In the genomic region with DNA sequence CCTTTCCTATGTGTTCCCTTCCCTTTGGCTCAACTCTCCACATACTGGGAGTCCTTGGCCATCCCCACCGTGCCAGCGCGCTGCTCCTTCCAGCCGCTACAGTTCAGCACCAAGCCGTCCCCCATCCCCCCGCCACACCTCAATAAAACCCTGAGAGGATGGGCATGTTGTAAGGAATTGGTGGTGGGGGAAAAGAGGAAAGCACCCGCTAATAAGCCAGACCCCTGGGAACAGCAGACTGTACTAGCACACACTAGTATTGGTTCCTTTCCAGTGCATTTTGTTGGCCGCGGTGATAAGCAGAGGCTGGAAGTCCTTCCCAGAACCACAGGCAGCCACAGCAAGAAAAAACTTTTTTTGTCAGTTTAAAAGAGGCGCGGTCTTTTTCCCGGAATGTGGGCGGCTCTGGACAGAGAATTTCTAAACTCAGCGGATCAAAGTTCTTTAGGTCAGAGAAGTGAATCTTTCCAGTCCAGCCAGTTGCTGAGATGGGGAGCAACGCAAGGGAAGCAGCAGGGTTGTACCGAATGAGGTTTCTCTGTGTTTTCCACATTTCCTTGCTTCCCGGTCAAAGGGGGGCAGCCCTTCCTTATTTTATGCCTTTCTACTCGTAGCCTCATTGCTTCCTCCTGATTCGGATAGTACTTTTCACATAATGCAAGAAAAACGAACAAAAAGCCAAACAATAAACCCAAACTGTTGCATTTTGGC, we compare ENCODE assay signal across 9 cellular contexts. TPM values are rescaled to one million over a fixed set of nuclear protein-coding genes. Genes with fewer than 3 reads are reported as not detected.
DNase-seq lines count a peak whose midpoint lies in the region.
"Had no signal": no experiment of that assay in that cellular context is flagged by ENCODE, and none has a peak within 500 bp of the region (broad histone marks: within the 10 kb centered on the region; RNA-seq: fewer than 3 reads in every experiment).

No MANE protein-coding gene starts in this region.

- peak overlapping the region; percentile 73 for H3K4me3 Mint-ChIP-seq in activated T-helper 2 cell treated with anti-CD3 and anti-CD28 coated beads, Interferon-gamma antibody, Interleukin-2, Interleukin-4, amounts not matched to agents 10 μg/mL and 5 μg/mL and 100 μg/mL, durations not matched to agents 14 hours and 24 hours and 36 hours (ENCODE audit: low read depth)

- H3K36me3 ChIP-seq in iPS-18a (ENCODE audit: control insufficient read depth, low read depth, low read length) (no peaks in the 10 kb centered on the region), skeletal muscle satellite cell (ENCODE audit: insufficient read depth, low read length) (no peaks in the 10 kb centered on the region)

- no peaks in the 10 kb centered on the region for H3K9me3 ChIP-seq in iPS-18a (ENCODE audit: control insufficient read depth, low read depth, low read length)
- no peaks in the 10 kb centered on the region for H3K9me3 ChIP-seq in skeletal muscle satellite cell (replicated peaks; ENCODE audit: low read length)
- H3K9me3 ChIP-seq: mucosa of descending colon had no signal

- DNase-seq in HCEC 1CT: peak; percentile 79
- DNase-seq in activated T-helper 2 cell treated with anti-CD3 and anti-CD28 coated beads, Interferon-gamma antibody, Interleukin-2, Interleukin-4, amounts not matched to agents 10 μg/mL and 5 μg/mL and 100 μg/mL, durations not matched to agents 14 hours and 24 hours and 36 hours (ENCODE audit: low spot score): no peak
- no peak for DNase-seq in stimulated activated CD4-positive, alpha-beta T cell treated with anti-CD3 and anti-CD28 coated beads, Interleukin-15, amount 100 ng/mL, for 24 hours
- DNase-seq in NOMO-1 (lab: John Stamatoyannopoulos, UW; ENCODE audit: unreplicated experiment in 2 of 2): no peak
- no peak for DNase-seq in stimulated activated CD4-positive, alpha-beta T cell treated with anti-CD3 and anti-CD28 coated beads, Interleukin-1b, Interleukin-23, amount 100 ng/mL, for 48 hours
- no peak for DNase-seq in NCI-H748 (lab: John Stamatoyannopoulos, UW; ENCODE audit: unreplicated experiment)

- H3K27ac ChIP-seq in iPS-18a (ENCODE audit: low read length): no peak overlapping the region

- H3K36me3 Mint-ChIP-seq in activated T-helper 2 cell treated with anti-CD3 and anti-CD28 coated beads, Interferon-gamma antibody, Interleukin-2, Interleukin-4, amounts not matched to agents 10 μg/mL and 5 μg/mL and 100 μg/mL, durations not matched to agents 14 hours and 24 hours and 36 hours (ENCODE audit: low read depth): peaks cover 3% of the 10 kb centered on the region

- no peak overlapping the region for H3K27ac Mint-ChIP-seq in activated T-helper 2 cell treated with anti-CD3 and anti-CD28 coated beads, Interferon-gamma antibody, Interleukin-2, Interleukin-4, amounts not matched to agents 10 μg/mL and 5 μg/mL and 100 μg/mL, durations not matched to agents 14 hours and 24 hours and 36 hours

- peak overlapping the region; percentile 11 for H3K9ac ChIP-seq in iPS-18a (ENCODE audit: low read length)
- H3K9ac ChIP-seq in skeletal muscle satellite cell (ENCODE audit: low read depth, low read length): peak overlapping the region; percentile 81

- peaks cover 51% of the 10 kb centered on the region for H3K27me3 ChIP-seq in iPS-18a (ENCODE audit: control insufficient read depth, insufficient read depth, low read length)
- no peaks in the 10 kb centered on the region for H3K27me3 ChIP-seq in skeletal muscle satellite cell (ENCODE audit: control insufficient read depth, insufficient read depth, low read length)

- H3K9me3 Mint-ChIP-seq in activated T-helper 2 cell treated with anti-CD3 and anti-CD28 coated beads, Interferon-gamma antibody, Interleukin-2, Interleukin-4, amounts not matched to agents 10 μg/mL and 5 μg/mL and 100 μg/mL, durations not matched to agents 14 hours and 24 hours and 36 hours: no peaks in the 10 kb centered on the region

- no peaks in the 10 kb centered on the region for H3K4me1 ChIP-seq in iPS-18a (ENCODE audit: control insufficient read depth, low read depth, low read length)
- H3K4me1 ChIP-seq in skeletal muscle satellite cell (ENCODE audit: control insufficient read depth, insufficient read depth, low read length): peaks cover 7% of the 10 kb centered on the region

- H3K4me3 ChIP-seq in iPS-18a (ENCODE audit: low read length): peak overlapping the region; percentile 64
- H3K4me3 ChIP-seq in skeletal muscle satellite cell (ENCODE audit: low read length): peak overlapping the region; percentile 87
- H3K4me3 ChIP-seq: mucosa of descending colon had no signal

- peaks cover 40% of the 10 kb centered on the region for H3K27me3 Mint-ChIP-seq in activated T-helper 2 cell treated with anti-CD3 and anti-CD28 coated beads, Interferon-gamma antibody, Interleukin-2, Interleukin-4, amounts not matched to agents 10 μg/mL and 5 μg/mL and 100 μg/mL, durations not matched to agents 14 hours and 24 hours and 36 hours (ENCODE audit: low read depth)

- peaks cover 13% of the 10 kb centered on the region for H3K4me1 Mint-ChIP-seq in activated T-helper 2 cell treated with anti-CD3 and anti-CD28 coated beads, Interferon-gamma antibody, Interleukin-2, Interleukin-4, amounts not matched to agents 10 μg/mL and 5 μg/mL and 100 μg/mL, durations not matched to agents 14 hours and 24 hours and 36 hours (ENCODE audit: low read depth)

- H3K4me2 ChIP-seq in skeletal muscle satellite cell (ENCODE audit: low read length): peak overlapping the region; percentile 92

- intact Hi-C loops in activated T-helper 2 cell treated with anti-CD3 and anti-CD28 coated beads, Interferon-gamma antibody, Interleukin-2, Interleukin-4, amounts not matched to agents 10 μg/mL and 5 μg/mL and 100 μg/mL, durations not matched to agents 14 hours and 24 hours and 36 hours (cut with micrococcal nuclease): no loop called here

RNA-seq across cellular contexts. Expression of gene CHSY3, which starts 2.1 kb away (rescaled TPM):
- total RNA-seq in activated T-helper 2 cell treated with anti-CD3 and anti-CD28 coated beads, Interferon-gamma antibody, Interleukin-2, Interleukin-4, amounts not matched to agents 10 μg/mL and 5 μg/mL and 100 μg/mL, durations not matched to agents 14 hours and 24 hours and 36 hours: not detected in 2 replicates
- total RNA-seq in skeletal muscle satellite cell (2012; rRNA removed): 4.4 and 6.8 TPM in 2 replicates
